In genomic region chr7:84998665-84999064, GRCh38 we compare ENCODE assay signal across 24 cellular contexts.
DNase-seq lines count a peak whose midpoint lies in the region; ATAC-seq and TF ChIP-seq lines count a peak whose summit lies in the region.
"Had no signal": no experiment of that assay in that cellular context is flagged by ENCODE, and none has a peak within 500 bp of the region (broad histone marks: within the 10 kb centered on the region; RNA-seq: fewer than 3 reads in every experiment).

No MANE protein-coding gene starts in this region.

- H3K27me3 ChIP-seq in brain microvascular endothelial cell (replicated peaks) (no peaks in the 10 kb centered on the region), neural progenitor cell (no peaks in the 10 kb centered on the region), mammary epithelial cell (ENCODE audit: insufficient read depth, low read length) (no peaks in the 10 kb centered on the region)
- H3K27me3 ChIP-seq: MG63, upper lobe of left lung had no signal

- H3K27ac ChIP-seq in brain microvascular endothelial cell (no peak overlapping the region), neural progenitor cell (no peak overlapping the region), mammary epithelial cell (ENCODE audit: insufficient read depth, low read depth, low read length) (no peak overlapping the region)
- H3K27ac ChIP-seq: upper lobe of left lung had no signal

- H3K9me3 ChIP-seq in neural progenitor cell (ENCODE audit: low read depth) (no peaks in the 10 kb centered on the region), mammary epithelial cell (replicated peaks; ENCODE audit: insufficient read depth, low read length) (no peaks in the 10 kb centered on the region)
- H3K9me3 ChIP-seq: upper lobe of left lung had no signal

- dilution Hi-C loops in mammary epithelial cell (cut with HindIII; ENCODE audit: low sequenced_read_pairs) = no loop called here

- in situ Hi-C loops in brain microvascular endothelial cell (cut with HindIII; ENCODE audit: low pct_ligation_motif_present, low sequenced_read_pairs) = no loop called here
- in situ Hi-C loops in mammary epithelial cell (cut with MboI; ENCODE audit: low sequenced_read_pairs in 2 of 2) = no loop called here

- H3K36me3 Mint-ChIP-seq in neural progenitor cell = peaks cover 2% of the 10 kb centered on the region
- H3K36me3 Mint-ChIP-seq: memory B cell had no signal

- no TSS peak for BruUV-seq in mammary epithelial cell (replicated peaks; lab: Mats Ljungman, UMichigan)

- no peak overlapping the region for H3K9ac ChIP-seq in neural progenitor cell
- no peak overlapping the region for H3K9ac ChIP-seq in mammary epithelial cell (ENCODE audit: insufficient read depth, low read length)

- H4K20me1 ChIP-seq in neural progenitor cell (ENCODE audit: low read depth) (no peaks in the 10 kb centered on the region), mammary epithelial cell (ENCODE audit: insufficient read depth, low read length) (no peaks in the 10 kb centered on the region)

- ATAC-seq in GM18517 (IDR thresholded peaks at IDR 0.05; ENCODE audit: unreplicated experiment) = no peak

- peaks cover 4% of the 10 kb centered on the region for H3K9me3 Mint-ChIP-seq in neural progenitor cell
- H3K9me3 Mint-ChIP-seq: activated B cell treated with CpG ODN at 0.5 μM for 24 hours; activated T-helper 1 cell treated with anti-CD3 and anti-CD28 coated beads, Interleukin-12 subunit alpha, Interleukin-12 subunit beta, Interleukin-2, Interleukin-4 antibody, amounts not matched to agents 30 ng/mL and 10 ng/mL and 1 ng/mL, durations not matched to agents 14 hours and 24 hours and 36 hours; memory B cell had no signal

- intact Hi-C loops in mammary epithelial cell (cut with micrococcal nuclease) = no loop called here

- H3K36me3 ChIP-seq in brain microvascular endothelial cell (replicated peaks) = no peaks in the 10 kb centered on the region
- H3K36me3 ChIP-seq in neural progenitor cell = no peaks in the 10 kb centered on the region
- H3K36me3 ChIP-seq in mammary epithelial cell (ENCODE audit: insufficient read depth, low read length) = no peaks in the 10 kb centered on the region
- H3K36me3 ChIP-seq: MG63, upper lobe of left lung had no signal

- no peak overlapping the region for H3K4me3 Mint-ChIP-seq in neural progenitor cell
- H3K4me3 Mint-ChIP-seq: activated B cell treated with CpG ODN at 0.5 μM for 24 hours; activated T-helper 1 cell treated with anti-CD3 and anti-CD28 coated beads, Interleukin-12 subunit alpha, Interleukin-12 subunit beta, Interleukin-2, Interleukin-4 antibody, amounts not matched to agents 30 ng/mL and 10 ng/mL and 1 ng/mL, durations not matched to agents 14 hours and 24 hours and 36 hours; memory B cell had no signal

- TF ChIP-seq CTCF in brain microvascular endothelial cell (IDR thresholded peaks at IDR 0.05; ENCODE audit: low read depth, low read length, missing control alignments) (peak; percentile 24), neural progenitor cell (IDR thresholded peaks at IDR 0.05) (peak; percentile 30), mammary epithelial cell (conservative IDR thresholded peaks at IDR 0.05 in 1 of 2, IDR thresholded peaks at IDR 0.05 in 1 of 2; ENCODE audit: extremely low read depth in 1 of 2, insufficient read depth in 1 of 2, low read depth in 1 of 2, low read length in 2 of 2) (no peak)

- no peak overlapping the region for H3K4me3 ChIP-seq in brain microvascular endothelial cell (ENCODE audit: low read depth, low read length)
- H3K4me3 ChIP-seq in neural progenitor cell = no peak overlapping the region
- H3K4me3 ChIP-seq in mammary epithelial cell (replicated peaks in 1 of 3; ENCODE audit: insufficient read depth in 1 of 3, low read depth in 2 of 3, low read length in 3 of 3) = no peak overlapping the region
- H3K4me3 ChIP-seq: MG63, upper lobe of left lung had no signal

- no peaks in the 10 kb centered on the region for H3F3A ChIP-seq in neural progenitor cell (ENCODE audit: low read depth)

- CTCF ChIA-PET in mammary epithelial cell (lab: Charles Lee; ENCODE audit: low non-redundant PET) = no interaction called here

- H3K27me3 Mint-ChIP-seq in neural progenitor cell (ENCODE audit: insufficient read depth, low read depth) = no peaks in the 10 kb centered on the region
- H3K27me3 Mint-ChIP-seq: activated B cell treated with CpG ODN at 0.5 μM for 24 hours, memory B cell had no signal

- H3K4me1 Mint-ChIP-seq in neural progenitor cell = peaks cover 20% of the 10 kb centered on the region
- H3K4me1 Mint-ChIP-seq: activated B cell treated with CpG ODN at 0.5 μM for 24 hours, memory B cell had no signal

- H3K27ac Mint-ChIP-seq in neural progenitor cell = no peak overlapping the region
- H3K27ac Mint-ChIP-seq: activated B cell treated with CpG ODN at 0.5 μM for 24 hours; activated T-helper 1 cell treated with anti-CD3 and anti-CD28 coated beads, Interleukin-12 subunit alpha, Interleukin-12 subunit beta, Interleukin-2, Interleukin-4 antibody, amounts not matched to agents 30 ng/mL and 10 ng/mL and 1 ng/mL, durations not matched to agents 14 hours and 24 hours and 36 hours; memory B cell had no signal

- H3K4me1 ChIP-seq in neural progenitor cell (no peaks in the 10 kb centered on the region), mammary epithelial cell (ENCODE audit: insufficient read depth, low read length) (no peaks in the 10 kb centered on the region)
- H3K4me1 ChIP-seq: upper lobe of left lung had no signal

- H3K4me2 ChIP-seq in neural progenitor cell (no peak overlapping the region), mammary epithelial cell (ENCODE audit: insufficient read depth, low read depth, low read length) (no peak overlapping the region)

- no peaks in the 10 kb centered on the region for H3K79me2 ChIP-seq in neural progenitor cell (ENCODE audit: low read depth)
- no peaks in the 10 kb centered on the region for H3K79me2 ChIP-seq in mammary epithelial cell (ENCODE audit: insufficient read depth, low read length)

- DNase-seq in DMS53 (lab: John Stamatoyannopoulos, UW) (peak; percentile 34), DMS53 treated with DMSO at 0.1 percent for 48 hours (lab: John Stamatoyannopoulos, UW; ENCODE audit: unreplicated experiment) (no peak), HuH-7 (ENCODE audit: low spot score) (peak; percentile 21), brain microvascular endothelial cell (no peak), neural progenitor cell (ENCODE audit: low spot score) (no peak), Ammon's horn (ENCODE audit: low spot score) (no peak), mammary epithelial cell (no peak)
- DNase-seq: 8988T; activated B cell treated with CpG ODN at 0.5 μM for 24 hours; activated naive CD4-positive, alpha-beta T cell treated with anti-CD3 and anti-CD28 coated beads, Interleukin-2, amount 50 U/mL, for 16 hours; AML-193; anterior cingulate cortex; caudate nucleus; dermis blood vessel endothelial cell; HCEC 1CT; MG63; NCI-H2081 treated with DMSO at 0.1 percent for 48 hours; nucleus accumbens; small intestine; stimulated activated CD4-positive, alpha-beta T cell treated with anti-CD3 and anti-CD28 coated beads, Interleukin-1b, Interleukin-23, amount 100 ng/mL, for 48 hours; upper lobe of left lung had no signal

- H2AFZ ChIP-seq in neural progenitor cell (replicated peaks) (no peak overlapping the region), mammary epithelial cell (ENCODE audit: low read depth, low read length) (no peak overlapping the region)

Comparison
In these comparisons a context has a peak if more than half of its experiments do, and no peak if none do; other contexts are left out.
1. DNase-seq: peak in DMS53 (single experiment) and HuH-7 (single experiment); none in DMS53 treated with DMSO at 0.1 percent for 48 hours (single experiment), brain microvascular endothelial cell (single experiment), neural progenitor cell (single experiment), Ammon's horn (single experiment) and mammary epithelial cell (single experiment).
2. CTCF ChIP-seq: peak in brain microvascular endothelial cell (single experiment) and neural progenitor cell (single experiment); none in mammary epithelial cell (0 of 2).